In the genomic region with DNA sequence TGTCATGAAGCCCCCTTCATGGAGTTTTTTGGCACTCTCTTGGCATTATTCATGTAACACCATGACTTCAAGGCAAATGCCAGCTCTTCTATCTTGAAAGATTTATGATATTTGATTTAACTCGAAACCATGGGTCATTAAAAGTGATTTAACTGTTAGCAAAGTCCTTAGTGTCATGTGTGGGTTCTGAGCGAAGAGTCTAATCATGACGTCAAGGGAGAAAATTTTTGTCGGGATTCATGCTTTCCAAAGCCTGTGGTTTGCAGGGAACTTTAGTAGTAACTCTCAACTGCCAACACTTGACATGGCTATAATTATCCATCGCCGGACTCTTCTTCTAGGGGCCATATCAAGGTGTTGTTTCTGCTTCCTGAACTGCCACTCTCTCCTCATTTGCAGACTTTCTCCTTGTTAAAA, we compare ENCODE assay signal across 1 cellular context.
TF ChIP-seq lines count a peak whose summit lies in the region.

No MANE protein-coding gene starts in this region.

TF ChIP-seq in HEK293T, 16 proteins besides CTCF, POLR2A, EP300 and RAD21 (continued from another document):
- TF ChIP-seq, protein P1, sequence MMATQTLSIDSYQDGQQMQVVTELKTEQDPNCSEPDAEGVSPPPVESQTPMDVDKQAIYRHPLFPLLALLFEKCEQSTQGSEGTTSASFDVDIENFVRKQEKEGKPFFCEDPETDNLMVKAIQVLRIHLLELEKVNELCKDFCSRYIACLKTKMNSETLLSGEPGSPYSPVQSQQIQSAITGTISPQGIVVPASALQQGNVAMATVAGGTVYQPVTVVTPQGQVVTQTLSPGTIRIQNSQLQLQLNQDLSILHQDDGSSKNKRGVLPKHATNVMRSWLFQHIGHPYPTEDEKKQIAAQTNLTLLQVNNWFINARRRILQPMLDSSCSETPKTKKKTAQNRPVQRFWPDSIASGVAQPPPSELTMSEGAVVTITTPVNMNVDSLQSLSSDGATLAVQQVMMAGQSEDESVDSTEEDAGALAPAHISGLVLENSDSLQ (IDR thresholded peaks at IDR 0.05) = peak; percentile 95
- no peak; the same call in 1 of the 2 replicates for TF ChIP-seq L3MBTL2 (conservative IDR thresholded peaks at IDR 0.05)
- TF ChIP-seq SUZ12 (IDR thresholded peaks at IDR 0.05) = no peak
